1 cellular context compared by ENCODE assay signal in the genomic region with DNA sequence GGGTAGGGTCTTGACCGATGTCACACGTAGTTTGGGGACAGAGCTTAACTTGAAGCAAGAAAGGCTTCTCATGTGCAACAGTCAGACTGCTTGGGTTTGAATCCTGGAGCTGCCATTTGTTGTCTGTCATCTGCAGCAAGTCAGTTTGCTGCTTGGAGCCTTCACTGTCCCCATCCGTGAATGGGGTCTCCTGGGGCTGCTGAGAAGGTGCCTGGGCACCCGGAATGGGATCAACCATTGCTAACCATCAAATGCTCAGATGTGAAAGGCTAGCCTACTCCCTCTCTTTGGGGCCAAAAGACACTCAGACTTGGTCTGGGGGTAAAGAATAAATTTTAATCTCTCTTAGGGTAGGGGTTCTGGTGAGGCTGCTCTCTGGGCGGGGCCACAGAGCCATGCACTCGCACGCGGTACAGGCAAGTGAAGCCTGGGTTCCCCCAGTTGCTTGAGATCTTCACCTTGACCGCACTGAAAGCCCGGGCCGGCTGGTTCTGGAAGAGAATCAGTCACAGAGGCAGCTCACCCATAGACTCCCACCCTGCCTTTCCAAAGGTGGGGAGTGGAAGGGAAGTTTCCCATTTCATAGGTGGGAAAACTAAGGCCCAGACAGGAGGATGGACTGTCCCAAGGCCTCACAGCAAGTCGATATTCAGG.
TF ChIP-seq lines count a peak whose summit lies in the region.

No MANE protein-coding gene starts in this region.

TF ChIP-seq in GM23338, 12 proteins besides CTCF, POLR2A, EP300 and RAD21 (continued from another document):
- TF ChIP-seq ZNF462 (CRISPR knock-in tag; IDR thresholded peaks at IDR 0.05), result no peak
- TF ChIP-seq EZH2 (IDR thresholded peaks at IDR 0.05; ENCODE audit: low read depth, unreplicated experiment), result no peak
- TF ChIP-seq STAT1 (IDR thresholded peaks at IDR 0.05; ENCODE audit: unreplicated experiment), result no peak
